21 cellular contexts compared by ENCODE assay signal in the genomic region with DNA sequence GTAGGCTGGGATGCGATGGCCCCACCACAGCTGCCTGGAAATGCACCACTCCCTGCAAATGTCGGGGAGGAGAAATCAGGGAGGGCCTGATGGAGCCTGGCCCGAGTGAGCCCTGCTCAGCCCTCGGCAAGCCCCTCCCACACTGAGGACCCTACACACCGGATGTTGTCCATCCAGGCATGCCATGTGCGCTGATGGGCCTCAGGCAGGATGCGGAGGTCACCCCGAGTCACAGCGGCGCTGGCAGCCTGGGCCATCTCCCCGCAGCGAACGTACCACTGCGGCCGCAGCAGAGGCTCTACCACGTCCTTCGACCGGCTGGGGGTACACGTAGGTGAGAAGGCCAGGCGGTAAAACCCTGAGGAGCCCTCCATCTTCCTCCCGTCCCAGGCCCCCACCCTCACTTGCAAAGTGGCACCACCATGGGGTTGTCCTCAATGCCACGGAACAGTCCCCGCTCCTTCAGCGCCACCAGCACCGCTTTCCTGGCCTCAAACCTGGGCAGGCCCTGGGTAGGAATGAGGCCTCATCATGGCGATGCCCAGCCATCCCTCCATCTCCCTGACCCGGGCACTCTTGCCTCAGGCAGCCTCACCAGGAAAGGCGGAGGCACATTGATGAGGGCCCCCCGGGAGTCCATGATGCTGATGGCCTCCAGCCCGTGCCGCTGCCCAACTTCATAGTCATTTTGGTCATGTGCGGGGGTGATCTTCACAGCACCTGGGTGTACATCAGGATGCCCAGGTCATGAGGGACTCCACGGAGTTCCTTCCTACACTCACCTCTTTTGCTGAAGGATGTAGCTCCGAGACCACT. TPM values are rescaled to one million over a fixed set of nuclear protein-coding genes. Genes with fewer than 3 reads are reported as not detected.
"Had no signal": no experiment of that assay in that cellular context is flagged by ENCODE, and none has a peak within 500 bp of the region (broad histone marks: within the 10 kb centered on the region; RNA-seq: fewer than 3 reads in every experiment).

No MANE protein-coding gene starts in this region.

- ATAC-seq: activated CD8-positive, alpha-beta memory T cell treated with anti-CD3 and anti-CD28 coated beads, Interleukin-2, amount 10 ng/mL, durations not matched to agents 7 days and 5 days; body of pancreas; foreskin keratinocyte; left lobe of liver had no signal

- H3K27me3 Mint-ChIP-seq: activated B cell treated with CpG ODN at 0.5 μM for 24 hours; activated CD4-positive, alpha-beta memory T cell treated with anti-CD3 and anti-CD28 coated beads, Interleukin-2, amount 10 ng/mL, durations not matched to agents 7 days and 5 days; activated CD8-positive, alpha-beta memory T cell treated with anti-CD3 and anti-CD28 coated beads, Interleukin-2, amount 10 ng/mL, durations not matched to agents 7 days and 5 days; activated naive CD8-positive, alpha-beta T cell treated with anti-CD3 and anti-CD28 coated beads, Interleukin-2, amount 10 ng/mL, durations not matched to agents 7 days and 5 days; type B pancreatic cell had no signal

- H3K27ac Mint-ChIP-seq: activated B cell treated with CpG ODN at 0.5 μM for 24 hours; activated CD4-positive, alpha-beta memory T cell treated with anti-CD3 and anti-CD28 coated beads, Interleukin-2, amount 10 ng/mL, durations not matched to agents 7 days and 5 days; activated CD8-positive, alpha-beta memory T cell treated with anti-CD3 and anti-CD28 coated beads, Interleukin-2, amount 10 ng/mL, durations not matched to agents 7 days and 5 days; activated naive CD8-positive, alpha-beta T cell treated with anti-CD3 and anti-CD28 coated beads, Interleukin-2, amount 10 ng/mL, durations not matched to agents 7 days and 5 days; nephron; type B pancreatic cell had no signal

- DNase-seq: activated B cell treated with CpG ODN at 0.5 μM for 24 hours; activated CD4-positive, alpha-beta memory T cell treated with anti-CD3 and anti-CD28 coated beads, Interleukin-2, amount 10 ng/mL, durations not matched to agents 7 days and 5 days; activated CD4-positive, alpha-beta T cell treated with anti-CD3 and anti-CD28 coated beads for 4 hours; activated CD8-positive, alpha-beta memory T cell treated with anti-CD3 and anti-CD28 coated beads, Interleukin-2, amount 10 ng/mL, durations not matched to agents 7 days and 5 days; activated naive CD8-positive, alpha-beta T cell treated with anti-CD3 and anti-CD28 coated beads, Interleukin-2, amount 10 ng/mL, durations not matched to agents 7 days and 5 days; amygdala; body of pancreas; caudate nucleus; dorsolateral prefrontal cortex; foreskin keratinocyte; hypothalamus; midbrain; testis had no signal

- H3K9me3 ChIP-seq: body of pancreas, prostate gland, right atrium auricular region, testis had no signal

- H3K4me3 ChIP-seq: body of pancreas, dorsolateral prefrontal cortex, prostate gland, right atrium auricular region, skin epidermis, testis had no signal

- H3K27ac ChIP-seq: body of pancreas, dorsolateral prefrontal cortex, epithelial cell of prostate, foreskin keratinocyte, prostate gland, right atrium auricular region, skin epidermis, testis had no signal

- H3K4me1 Mint-ChIP-seq: nephron had no signal

- H3K4me3 Mint-ChIP-seq: activated B cell treated with CpG ODN at 0.5 μM for 24 hours; activated CD4-positive, alpha-beta memory T cell treated with anti-CD3 and anti-CD28 coated beads, Interleukin-2, amount 10 ng/mL, durations not matched to agents 7 days and 5 days; activated CD8-positive, alpha-beta memory T cell treated with anti-CD3 and anti-CD28 coated beads, Interleukin-2, amount 10 ng/mL, durations not matched to agents 7 days and 5 days; activated naive CD8-positive, alpha-beta T cell treated with anti-CD3 and anti-CD28 coated beads, Interleukin-2, amount 10 ng/mL, durations not matched to agents 7 days and 5 days; nephron; type B pancreatic cell had no signal

- H3K9me3 Mint-ChIP-seq: activated B cell treated with CpG ODN at 0.5 μM for 24 hours; activated CD4-positive, alpha-beta memory T cell treated with anti-CD3 and anti-CD28 coated beads, Interleukin-2, amount 10 ng/mL, durations not matched to agents 7 days and 5 days; activated naive CD8-positive, alpha-beta T cell treated with anti-CD3 and anti-CD28 coated beads, Interleukin-2, amount 10 ng/mL, durations not matched to agents 7 days and 5 days; nephron; type B pancreatic cell had no signal

- H3K27me3 ChIP-seq: body of pancreas, dorsolateral prefrontal cortex, foreskin keratinocyte, right atrium auricular region, testis had no signal

- H3K4me1 ChIP-seq: foreskin keratinocyte, prostate gland had no signal

RNA-seq across cellular contexts. Expression of gene SAPCD1, which starts 19.9 kb away (rescaled TPM):
- total RNA-seq: omental fat pad, right atrium auricular region had no signal
